In the genomic region with DNA sequence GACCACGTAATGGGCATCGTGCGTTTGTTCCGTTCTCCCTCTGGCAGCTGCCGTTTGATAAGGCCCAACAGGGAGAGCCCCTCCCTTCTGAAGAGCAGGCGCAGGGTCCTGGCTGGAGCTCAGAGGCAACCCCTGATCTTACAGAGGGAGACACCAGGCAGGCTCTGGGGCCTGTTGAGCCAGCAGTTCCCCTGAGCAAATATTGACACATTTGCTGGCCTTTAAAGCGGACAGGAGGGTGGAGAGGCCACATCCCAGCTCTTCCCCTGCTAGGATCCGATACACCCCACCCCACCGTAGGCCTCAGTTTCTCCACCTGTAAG, we compare ENCODE assay signal across 1 cellular context.
TF ChIP-seq lines count a peak whose summit lies in the region.

No MANE protein-coding gene starts in this region.

TF ChIP-seq in K562, 482 proteins besides CTCF, POLR2A, EP300 and RAD21 (continued from another document and continues in another):
- TF ChIP-seq, protein P1, sequence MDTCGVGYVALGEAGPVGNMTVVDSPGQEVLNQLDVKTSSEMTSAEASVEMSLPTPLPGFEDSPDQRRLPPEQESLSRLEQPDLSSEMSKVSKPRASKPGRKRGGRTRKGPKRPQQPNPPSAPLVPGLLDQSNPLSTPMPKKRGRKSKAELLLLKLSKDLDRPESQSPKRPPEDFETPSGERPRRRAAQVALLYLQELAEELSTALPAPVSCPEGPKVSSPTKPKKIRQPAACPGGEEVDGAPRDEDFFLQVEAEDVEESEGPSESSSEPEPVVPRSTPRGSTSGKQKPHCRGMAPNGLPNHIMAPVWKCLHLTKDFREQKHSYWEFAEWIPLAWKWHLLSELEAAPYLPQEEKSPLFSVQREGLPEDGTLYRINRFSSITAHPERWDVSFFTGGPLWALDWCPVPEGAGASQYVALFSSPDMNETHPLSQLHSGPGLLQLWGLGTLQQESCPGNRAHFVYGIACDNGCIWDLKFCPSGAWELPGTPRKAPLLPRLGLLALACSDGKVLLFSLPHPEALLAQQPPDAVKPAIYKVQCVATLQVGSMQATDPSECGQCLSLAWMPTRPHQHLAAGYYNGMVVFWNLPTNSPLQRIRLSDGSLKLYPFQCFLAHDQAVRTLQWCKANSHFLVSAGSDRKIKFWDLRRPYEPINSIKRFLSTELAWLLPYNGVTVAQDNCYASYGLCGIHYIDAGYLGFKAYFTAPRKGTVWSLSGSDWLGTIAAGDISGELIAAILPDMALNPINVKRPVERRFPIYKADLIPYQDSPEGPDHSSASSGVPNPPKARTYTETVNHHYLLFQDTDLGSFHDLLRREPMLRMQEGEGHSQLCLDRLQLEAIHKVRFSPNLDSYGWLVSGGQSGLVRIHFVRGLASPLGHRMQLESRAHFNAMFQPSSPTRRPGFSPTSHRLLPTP (IDR thresholded peaks at IDR 0.05; ENCODE audit: borderline replicate concordance, extremely low read depth, insufficient read length): no peak
- TF ChIP-seq, protein P2, sequence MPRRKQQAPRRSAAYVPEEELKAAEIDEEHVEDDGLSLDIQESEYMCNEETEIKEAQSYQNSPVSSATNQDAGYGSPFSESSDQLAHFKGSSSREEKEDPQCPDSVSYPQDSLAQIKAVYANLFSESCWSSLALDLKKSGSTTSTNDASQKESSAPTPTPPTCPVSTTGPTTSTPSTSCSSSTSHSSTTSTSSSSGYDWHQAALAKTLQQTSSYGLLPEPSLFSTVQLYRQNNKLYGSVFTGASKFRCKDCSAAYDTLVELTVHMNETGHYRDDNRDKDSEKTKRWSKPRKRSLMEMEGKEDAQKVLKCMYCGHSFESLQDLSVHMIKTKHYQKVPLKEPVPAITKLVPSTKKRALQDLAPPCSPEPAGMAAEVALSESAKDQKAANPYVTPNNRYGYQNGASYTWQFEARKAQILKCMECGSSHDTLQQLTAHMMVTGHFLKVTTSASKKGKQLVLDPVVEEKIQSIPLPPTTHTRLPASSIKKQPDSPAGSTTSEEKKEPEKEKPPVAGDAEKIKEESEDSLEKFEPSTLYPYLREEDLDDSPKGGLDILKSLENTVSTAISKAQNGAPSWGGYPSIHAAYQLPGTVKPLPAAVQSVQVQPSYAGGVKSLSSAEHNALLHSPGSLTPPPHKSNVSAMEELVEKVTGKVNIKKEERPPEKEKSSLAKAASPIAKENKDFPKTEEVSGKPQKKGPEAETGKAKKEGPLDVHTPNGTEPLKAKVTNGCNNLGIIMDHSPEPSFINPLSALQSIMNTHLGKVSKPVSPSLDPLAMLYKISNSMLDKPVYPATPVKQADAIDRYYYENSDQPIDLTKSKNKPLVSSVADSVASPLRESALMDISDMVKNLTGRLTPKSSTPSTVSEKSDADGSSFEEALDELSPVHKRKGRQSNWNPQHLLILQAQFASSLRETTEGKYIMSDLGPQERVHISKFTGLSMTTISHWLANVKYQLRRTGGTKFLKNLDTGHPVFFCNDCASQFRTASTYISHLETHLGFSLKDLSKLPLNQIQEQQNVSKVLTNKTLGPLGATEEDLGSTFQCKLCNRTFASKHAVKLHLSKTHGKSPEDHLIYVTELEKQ (CRISPR knock-in tag; IDR thresholded peaks at IDR 0.05): no peak
- TF ChIP-seq, protein P3, sequence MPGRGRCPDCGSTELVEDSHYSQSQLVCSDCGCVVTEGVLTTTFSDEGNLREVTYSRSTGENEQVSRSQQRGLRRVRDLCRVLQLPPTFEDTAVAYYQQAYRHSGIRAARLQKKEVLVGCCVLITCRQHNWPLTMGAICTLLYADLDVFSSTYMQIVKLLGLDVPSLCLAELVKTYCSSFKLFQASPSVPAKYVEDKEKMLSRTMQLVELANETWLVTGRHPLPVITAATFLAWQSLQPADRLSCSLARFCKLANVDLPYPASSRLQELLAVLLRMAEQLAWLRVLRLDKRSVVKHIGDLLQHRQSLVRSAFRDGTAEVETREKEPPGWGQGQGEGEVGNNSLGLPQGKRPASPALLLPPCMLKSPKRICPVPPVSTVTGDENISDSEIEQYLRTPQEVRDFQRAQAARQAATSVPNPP (IDR thresholded peaks at IDR 0.05; ENCODE audit: borderline replicate concordance, insufficient read depth, insufficient read length): no peak
- TF ChIP-seq, protein P4, sequence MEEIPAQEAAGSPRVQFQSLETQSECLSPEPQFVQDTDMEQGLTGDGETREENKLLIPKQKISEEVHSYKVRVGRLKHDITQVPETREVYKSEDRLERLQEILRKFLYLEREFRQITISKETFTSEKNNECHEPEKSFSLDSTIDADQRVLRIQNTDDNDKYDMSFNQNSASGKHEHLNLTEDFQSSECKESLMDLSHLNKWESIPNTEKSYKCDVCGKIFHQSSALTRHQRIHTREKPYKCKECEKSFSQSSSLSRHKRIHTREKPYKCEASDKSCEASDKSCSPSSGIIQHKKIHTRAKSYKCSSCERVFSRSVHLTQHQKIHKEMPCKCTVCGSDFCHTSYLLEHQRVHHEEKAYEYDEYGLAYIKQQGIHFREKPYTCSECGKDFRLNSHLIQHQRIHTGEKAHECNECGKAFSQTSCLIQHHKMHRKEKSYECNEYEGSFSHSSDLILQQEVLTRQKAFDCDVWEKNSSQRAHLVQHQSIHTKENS (CRISPR knock-in tag; IDR thresholded peaks at IDR 0.05): no peak
- no peak for TF ChIP-seq XRCC3 (IDR thresholded peaks at IDR 0.05)
- no peak for TF ChIP-seq FOXA1 (IDR thresholded peaks at IDR 0.05; ENCODE audit: borderline replicate concordance)
- no peak for TF ChIP-seq NFE2 (IDR thresholded peaks at IDR 0.05; ENCODE audit: low read depth)
- no peak for TF ChIP-seq ARID3A (IDR thresholded peaks at IDR 0.05; ENCODE audit: borderline replicate concordance, low read depth, low read length)
- TF ChIP-seq DMBX1 (CRISPR knock-in tag; IDR thresholded peaks at IDR 0.05; ENCODE audit: borderline replicate concordance): no peak
- TF ChIP-seq TFAP4 (CRISPR knock-in tag; IDR thresholded peaks at IDR 0.05; ENCODE audit: borderline replicate concordance): no peak
- TF ChIP-seq CCNT2 (IDR thresholded peaks at IDR 0.05; ENCODE audit: borderline replicate concordance, extremely low read depth, insufficient read length, low read depth, low read length): no peak
- TF ChIP-seq, protein P5, sequence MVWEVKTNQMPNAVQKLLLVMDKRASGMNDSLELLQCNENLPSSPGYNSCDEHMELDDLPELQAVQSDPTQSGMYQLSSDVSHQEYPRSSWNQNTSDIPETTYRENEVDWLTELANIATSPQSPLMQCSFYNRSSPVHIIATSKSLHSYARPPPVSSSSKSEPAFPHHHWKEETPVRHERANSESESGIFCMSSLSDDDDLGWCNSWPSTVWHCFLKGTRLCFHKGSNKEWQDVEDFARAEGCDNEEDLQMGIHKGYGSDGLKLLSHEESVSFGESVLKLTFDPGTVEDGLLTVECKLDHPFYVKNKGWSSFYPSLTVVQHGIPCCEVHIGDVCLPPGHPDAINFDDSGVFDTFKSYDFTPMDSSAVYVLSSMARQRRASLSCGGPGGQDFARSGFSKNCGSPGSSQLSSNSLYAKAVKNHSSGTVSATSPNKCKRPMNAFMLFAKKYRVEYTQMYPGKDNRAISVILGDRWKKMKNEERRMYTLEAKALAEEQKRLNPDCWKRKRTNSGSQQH (CRISPR knock-in tag; IDR thresholded peaks at IDR 0.05): no peak
- TF ChIP-seq AFF1 (IDR thresholded peaks at IDR 0.05; ENCODE audit: low read depth in 1 of 2, partially characterized antibody in 2 of 2): peak in 1 of 2 experiments; percentile 69
- peak; percentile 26 for TF ChIP-seq L3MBTL2 (IDR thresholded peaks at IDR 0.05)
- TF ChIP-seq ZBTB2 (IDR thresholded peaks at IDR 0.05): no peak
- TF ChIP-seq NFXL1 (CRISPR knock-in tag; IDR thresholded peaks at IDR 0.05): no peak
- TF ChIP-seq FOXP1 (CRISPR knock-in tag; IDR thresholded peaks at IDR 0.05): no peak; the same call in 1 of the 2 replicates
- no peak for TF ChIP-seq TGIF2 (CRISPR knock-in tag; IDR thresholded peaks at IDR 0.05)
- no peak for TF ChIP-seq NCOA4 (IDR thresholded peaks at IDR 0.05; ENCODE audit: partially characterized antibody)
- no peak for TF ChIP-seq ELF4 (CRISPR knock-in tag; IDR thresholded peaks at IDR 0.05)
- no peak for TF ChIP-seq GATAD2A (IDR thresholded peaks at IDR 0.05)
- TF ChIP-seq TEAD1 (CRISPR knock-in tag; IDR thresholded peaks at IDR 0.05): 0 out of 4 replicates have a peak, but pooled peaks of 1 of the 2 experiments have one; percentile 10
- no peak for TF ChIP-seq SRSF7 (optimal IDR thresholded peaks at IDR 0.05; ENCODE audit: low read depth, low read length)
- no peak for TF ChIP-seq CBX5 (IDR thresholded peaks at IDR 0.05; ENCODE audit: borderline replicate concordance, low read depth)
- TF ChIP-seq ZNF212 (CRISPR knock-in tag; IDR thresholded peaks at IDR 0.05): no peak
- no peak for TF ChIP-seq EWSR1 (IDR thresholded peaks at IDR 0.05; ENCODE audit: borderline replicate concordance, low read depth, partially characterized antibody)
- TF ChIP-seq ZNF511 (CRISPR knock-in tag; IDR thresholded peaks at IDR 0.05): no peak
- no peak for TF ChIP-seq TBL1XR1 (IDR thresholded peaks at IDR 0.05; ENCODE audit: low read length in 2 of 2)
- TF ChIP-seq ZSCAN32 (CRISPR knock-in tag; IDR thresholded peaks at IDR 0.05): no peak
- TF ChIP-seq SETDB1 (IDR thresholded peaks at IDR 0.05; ENCODE audit: low read length): no peak
- TF ChIP-seq KDM1A (IDR thresholded peaks at IDR 0.05): 0 out of 4 replicates have a peak, but pooled peaks of 1 of the 2 experiments have one; percentile 8
- TF ChIP-seq JUNB (CRISPR knock-in tag; conservative IDR thresholded peaks at IDR 0.05): no peak
- TF ChIP-seq MTA3 (IDR thresholded peaks at IDR 0.05; ENCODE audit: borderline replicate concordance): peak; percentile 13
- no peak for TF ChIP-seq RBM25 (IDR thresholded peaks at IDR 0.05; ENCODE audit: low read depth, low read length, severe bottlenecking)
- no peak for TF ChIP-seq ZNF57 (CRISPR knock-in tag; IDR thresholded peaks at IDR 0.05)
- TF ChIP-seq ZC3H4 (CRISPR knock-in tag; IDR thresholded peaks at IDR 0.05; ENCODE audit: borderline replicate concordance): no peak
- TF ChIP-seq ZNF584 (CRISPR knock-in tag; IDR thresholded peaks at IDR 0.05; ENCODE audit: low read depth): no peak
